In genomic region chr5:155460501-155460931, GRCh38 we compare ENCODE assay signal across 1 cellular context.
TF ChIP-seq lines count a peak whose summit lies in the region.

No MANE protein-coding gene starts in this region.

TF ChIP-seq in HepG2, 621 proteins besides CTCF, POLR2A, EP300 and RAD21 (continued from another document and continues in another):
- no peak for TF ChIP-seq PATZ1 (CRISPR knock-in tag; IDR thresholded peaks at IDR 0.05)
- no peak for TF ChIP-seq DZIP1 (CRISPR knock-in tag; IDR thresholded peaks at IDR 0.05)
- no peak for TF ChIP-seq MTERF4 (CRISPR knock-in tag; IDR thresholded peaks at IDR 0.05)
- no peak for TF ChIP-seq HMGA1 (CRISPR knock-in tag; conservative IDR thresholded peaks at IDR 0.05)
- TF ChIP-seq ZNF569 (CRISPR knock-in tag; IDR thresholded peaks at IDR 0.05; ENCODE audit: borderline replicate concordance), result no peak
- no peak for TF ChIP-seq HMGXB4 (CRISPR knock-in tag; IDR thresholded peaks at IDR 0.05; ENCODE audit: borderline replicate concordance in 1 of 2, low read depth in 1 of 2)
- no peak for TF ChIP-seq PHF5A (CRISPR knock-in tag; IDR thresholded peaks at IDR 0.05; ENCODE audit: low read depth, unreplicated experiment)
- peak; percentile 54; the same call in 1 of the 2 replicates for TF ChIP-seq MEIS2 (CRISPR knock-in tag; IDR thresholded peaks at IDR 0.05)
- 0 out of 2 replicates have a peak, but pooled peaks have one; percentile 29 for TF ChIP-seq KMT2B (CRISPR knock-in tag; IDR thresholded peaks at IDR 0.05)
- TF ChIP-seq MTA1 (CRISPR knock-in tag; IDR thresholded peaks at IDR 0.05; ENCODE audit: borderline replicate concordance), result no peak; the same call in 1 of the 2 replicates
- no peak for TF ChIP-seq ZIK1 (CRISPR knock-in tag; IDR thresholded peaks at IDR 0.05; ENCODE audit: borderline replicate concordance, low read depth)
- no peak for TF ChIP-seq BRD4 (CRISPR knock-in tag; IDR thresholded peaks at IDR 0.05)
- peak; percentile 56; the same call in 1 of the 2 replicates for TF ChIP-seq ARID2 (CRISPR knock-in tag; IDR thresholded peaks at IDR 0.05; ENCODE audit: borderline replicate concordance)
- TF ChIP-seq SCMH1 (CRISPR knock-in tag; IDR thresholded peaks at IDR 0.05; ENCODE audit: borderline replicate concordance), result no peak
- peak; percentile 60; the same call in 1 of the 2 replicates for TF ChIP-seq KLF11 (CRISPR knock-in tag; IDR thresholded peaks at IDR 0.05)
- TF ChIP-seq CBFB (CRISPR knock-in tag; IDR thresholded peaks at IDR 0.05), result no peak
- TF ChIP-seq NR2F1 (CRISPR knock-in tag; IDR thresholded peaks at IDR 0.05), result peak in 1 of 2 experiments; percentile 50; a peak in 2 of 4 replicates
- peak; percentile 70 for TF ChIP-seq HNF1B (CRISPR knock-in tag; IDR thresholded peaks at IDR 0.05)
- no peak for TF ChIP-seq ZBTB40 (IDR thresholded peaks at IDR 0.05)
- TF ChIP-seq ZBTB40 (CRISPR knock-in tag; IDR thresholded peaks at IDR 0.05), result no peak
- TF ChIP-seq NFATC3 (CRISPR knock-in tag; IDR thresholded peaks at IDR 0.05), result no peak
- TF ChIP-seq SOX6 (IDR thresholded peaks at IDR 0.05), result no peak
- peak; percentile 91 for TF ChIP-seq SOX6 (CRISPR knock-in tag; IDR thresholded peaks at IDR 0.05)
- TF ChIP-seq TMF1 (CRISPR knock-in tag; IDR thresholded peaks at IDR 0.05; ENCODE audit: low read depth), result no peak
- TF ChIP-seq GLMP (CRISPR knock-in tag; IDR thresholded peaks at IDR 0.05; ENCODE audit: borderline replicate concordance), result no peak
- TF ChIP-seq MAFG (CRISPR knock-in tag; IDR thresholded peaks at IDR 0.05), result peak; percentile 95
- no peak for TF ChIP-seq ZC3H13 (CRISPR knock-in tag; IDR thresholded peaks at IDR 0.05)
- no peak for TF ChIP-seq ZFP62 (CRISPR knock-in tag; IDR thresholded peaks at IDR 0.05)
- TF ChIP-seq ZNF576 (CRISPR knock-in tag; IDR thresholded peaks at IDR 0.05), result no peak
- no peak for TF ChIP-seq HNRNPL (IDR thresholded peaks at IDR 0.05; ENCODE audit: low read depth, low read length)
- no peak for TF ChIP-seq PLSCR1 (CRISPR knock-in tag; IDR thresholded peaks at IDR 0.05; ENCODE audit: borderline replicate concordance)
- no peak for TF ChIP-seq ZNF773 (CRISPR knock-in tag; IDR thresholded peaks at IDR 0.05; ENCODE audit: borderline replicate concordance)
- TF ChIP-seq GPBP1L1 (CRISPR knock-in tag; IDR thresholded peaks at IDR 0.05), result no peak
- no peak for TF ChIP-seq ZNF33B (CRISPR knock-in tag; IDR thresholded peaks at IDR 0.05)
- TF ChIP-seq ETV6 (CRISPR knock-in tag; conservative IDR thresholded peaks at IDR 0.05), result no peak
- no peak for TF ChIP-seq TCF7L2 (IDR thresholded peaks at IDR 0.05; ENCODE audit: low read depth, low read length)
- TF ChIP-seq ZNF546 (CRISPR knock-in tag; conservative IDR thresholded peaks at IDR 0.05), result no peak
